In genomic region chr13:48560657-48561337, GRCh38 we compare ENCODE assay signal across 19 cellular contexts. TPM values are rescaled to one million over a fixed set of nuclear protein-coding genes. Genes with fewer than 3 reads are reported as not detected.
A peak's percentile ranks its signal among the peaks of the same experiment; 100 is the strongest.
DNase-seq lines count a peak whose midpoint lies in the region; ATAC-seq and TF ChIP-seq lines count a peak whose summit lies in the region.
"Had no signal": no experiment of that assay in that cellular context is flagged by ENCODE, and none has a peak within 500 bp of the region (broad histone marks: within the 10 kb centered on the region; RNA-seq: fewer than 3 reads in every experiment).

No MANE protein-coding gene starts in this region.

- peaks cover 35% of the 10 kb centered on the region for H3K4me1 ChIP-seq in CD4-positive, CD25-positive, alpha-beta regulatory T cell (ENCODE audit: control insufficient read depth, insufficient read depth, low read length, poor library complexity, severe bottlenecking)
- H3K4me1 ChIP-seq in IMR-90 (ENCODE audit: control insufficient read depth, insufficient read depth, low read length) (no peaks in the 10 kb centered on the region), RWPE2 (ENCODE audit: insufficient read depth, poor library complexity, severe bottlenecking) (peaks cover 13% of the 10 kb centered on the region), esophagus muscularis mucosa (no peaks in the 10 kb centered on the region)

- no peak overlapping the region for H4K5ac ChIP-seq in IMR-90 (ENCODE audit: low read depth, low read length)

- ATAC-seq in CD4-positive, CD25-positive, alpha-beta regulatory T cell (ENCODE audit: low read depth in 2 of 2), result no peak
- ATAC-seq in IMR-90 (ENCODE audit: low read depth) (no peak), RWPE2 (ENCODE audit: low read depth) (no peak), GM21737 (IDR thresholded peaks at IDR 0.05; ENCODE audit: unreplicated experiment) (no peak)
- ATAC-seq in stimulated activated naive CD8-positive, alpha-beta T cell treated with anti-CD3 and anti-CD28 coated beads, Interleukin-15, amount 100 ng/mL, for 72 hours, result no peak
- ATAC-seq: Panc1 had no signal

- H3K14ac ChIP-seq in IMR-90 (replicated peaks; ENCODE audit: low read depth, low read length), result no peak overlapping the region

- no peak overlapping the region for H2AK9ac ChIP-seq in IMR-90 (replicated peaks; ENCODE audit: low read depth, low read length, poor library complexity)

- in situ Hi-C loops in IMR-90 (cut with MboI; ENCODE audit: low sequenced_read_pairs), result no loop called here

- TF ChIP-seq POLR2A in IMR-90 (IDR thresholded peaks at IDR 0.05; ENCODE audit: low read depth, low read length) (no peak), esophagus muscularis mucosa (IDR thresholded peaks at IDR 0.05; ENCODE audit: low read depth) (no peak)

- H3K27ac ChIP-seq in CD4-positive, CD25-positive, alpha-beta regulatory T cell (ENCODE audit: insufficient read depth, low read length, poor library complexity, severe bottlenecking), result peak overlapping the region; percentile 62
- H3K27ac ChIP-seq in IMR-90 (ENCODE audit: insufficient read depth, low read length) (no peak overlapping the region), RWPE2 (ENCODE audit: poor library complexity, severe bottlenecking) (peak overlapping the region; percentile 60), esophagus muscularis mucosa (replicated peaks in 1 of 4) (no peak overlapping the region)
- H3K27ac ChIP-seq: VCaP had no signal

- H2BK20ac ChIP-seq in IMR-90 (ENCODE audit: low read depth, low read length), result no peak overlapping the region

- no peak overlapping the region for H3K9ac ChIP-seq in IMR-90 (ENCODE audit: low read depth, low read length)

- no peak overlapping the region for H2AFZ ChIP-seq in IMR-90 (replicated peaks; ENCODE audit: low read length, poor library complexity)

- WGBS in IMR-90 (ENCODE audit: extremely low coverage in 2 of 2, insufficient read length in 1 of 2), 2 experiments, result no CpG with 5 or more reads among the region's 9 CpGs
- 88% methylated on average over 9 of the region's 9 CpGs for WGBS in esophagus muscularis mucosa

- no peak overlapping the region for H3K18ac ChIP-seq in IMR-90 (ENCODE audit: low read depth, low read length)

- H3K27ac Mint-ChIP-seq in CD4-positive, CD25-positive, alpha-beta regulatory T cell, result peak overlapping the region in 2 of 3 donors; percentile 57 to 89
- no peak overlapping the region for H3K27ac Mint-ChIP-seq in stimulated activated naive CD8-positive, alpha-beta T cell treated with anti-CD3 and anti-CD28 coated beads, Interleukin-15, amount 100 ng/mL, for 72 hours
- H3K27ac Mint-ChIP-seq: endodermal cell, H9, nephron progenitor cell, type B pancreatic cell had no signal

- no peaks in the 10 kb centered on the region for H3K27me3 Mint-ChIP-seq in CD4-positive, CD25-positive, alpha-beta regulatory T cell
- peaks cover 72% of the 10 kb centered on the region for H3K27me3 Mint-ChIP-seq in stimulated activated naive CD8-positive, alpha-beta T cell treated with anti-CD3 and anti-CD28 coated beads, Interleukin-15, amount 100 ng/mL, for 72 hours
- H3K27me3 Mint-ChIP-seq: type B pancreatic cell had no signal

- TF ChIP-seq RAD21 in IMR-90 (IDR thresholded peaks at IDR 0.05; ENCODE audit: low read length), result no peak

- intact Hi-C loops in IMR-90 (cut with micrococcal nuclease), result no loop called here
- intact Hi-C loops in esophagus muscularis mucosa (cut with DNase I), result no loop called here

- H3K4ac ChIP-seq in IMR-90 (ENCODE audit: low read depth, low read length), result no peak overlapping the region

- no peak overlapping the region for H3K23ac ChIP-seq in IMR-90 (ENCODE audit: low read depth, low read length)

- CTCF ChIA-PET in IMR-90 (lab: Yijun Ruan, JAX), result no interaction called here

- dilution Hi-C loops in IMR-90 (cut with HindIII; ENCODE audit: low sequenced_read_pairs, unreplicated experiment), result no loop called here

- no peak overlapping the region for H3K4me2 ChIP-seq in IMR-90 (ENCODE audit: low read depth, low read length)

- H3K9me1 ChIP-seq in IMR-90 (ENCODE audit: insufficient read depth, low read length), result no peaks in the 10 kb centered on the region

- H3K56ac ChIP-seq in IMR-90 (ENCODE audit: extremely low read depth, insufficient read depth, low read length), result no peak overlapping the region

- H3K9me3 Mint-ChIP-seq in CD4-positive, CD25-positive, alpha-beta regulatory T cell, result peaks cover 0 to 3% (median 0%) of the 10 kb centered on the region in 7 donors
- peaks cover 8 to 11% of the 10 kb centered on the region in 2 donors for H3K9me3 Mint-ChIP-seq in stimulated activated naive CD8-positive, alpha-beta T cell treated with anti-CD3 and anti-CD28 coated beads, Interleukin-15, amount 100 ng/mL, for 72 hours
- H3K9me3 Mint-ChIP-seq: type B pancreatic cell had no signal

- no peaks in the 10 kb centered on the region for H3K27me3 ChIP-seq in CD4-positive, CD25-positive, alpha-beta regulatory T cell (ENCODE audit: control insufficient read depth, insufficient read depth, low read length)
- H3K27me3 ChIP-seq in IMR-90 (ENCODE audit: control insufficient read depth, insufficient read depth, low read length) (no peaks in the 10 kb centered on the region), RWPE2 (ENCODE audit: insufficient read depth, poor library complexity, severe bottlenecking) (no peaks in the 10 kb centered on the region), esophagus muscularis mucosa (no peaks in the 10 kb centered on the region)

- H3K9me3 ChIP-seq in CD4-positive, CD25-positive, alpha-beta regulatory T cell (ENCODE audit: control insufficient read depth in 2 of 2, low read length in 2 of 2), result peaks cover 2 to 3% of the 10 kb centered on the region in 2 experiments
- no peaks in the 10 kb centered on the region for H3K9me3 ChIP-seq in IMR-90 (ENCODE audit: control insufficient read depth, insufficient read depth, low read length)
- H3K9me3 ChIP-seq in RWPE2 (ENCODE audit: severe bottlenecking), result no peaks in the 10 kb centered on the region
- peaks cover 0 to 4% (median 0%) of the 10 kb centered on the region in 4 donors for H3K9me3 ChIP-seq in esophagus muscularis mucosa

- peaks cover 41 to 57% (median 52%) of the 10 kb centered on the region in 4 donors for H3K4me1 Mint-ChIP-seq in CD4-positive, CD25-positive, alpha-beta regulatory T cell
- H3K4me1 Mint-ChIP-seq in stimulated activated naive CD8-positive, alpha-beta T cell treated with anti-CD3 and anti-CD28 coated beads, Interleukin-15, amount 100 ng/mL, for 72 hours, result peaks cover 31% of the 10 kb centered on the region
- H3K4me1 Mint-ChIP-seq: nephron progenitor cell had no signal

- no peak overlapping the region for H4K91ac ChIP-seq in IMR-90 (ENCODE audit: insufficient read depth, low read depth, low read length)

- H2BK5ac ChIP-seq in IMR-90 (ENCODE audit: low read depth, low read length, poor library complexity, severe bottlenecking), result no peak overlapping the region

- peak overlapping the region; percentile 81 for H3K4me3 ChIP-seq in CD4-positive, CD25-positive, alpha-beta regulatory T cell (ENCODE audit: low read depth, low read length)
- H3K4me3 ChIP-seq in IMR-90 (ENCODE audit: insufficient read depth, low read depth, low read length) (no peak overlapping the region), RWPE2 (ENCODE audit: severe bottlenecking) (no peak overlapping the region), esophagus muscularis mucosa (no peak overlapping the region)

- peak in 1 of 3 donors; percentile 83 for DNase-seq in CD4-positive, CD25-positive, alpha-beta regulatory T cell
- DNase-seq in IMR-90 (no peak), RWPE2 (ENCODE audit: low spot score) (no peak), esophagus muscularis mucosa (ENCODE audit: extremely low spot score) (peak; percentile 37), SK-N-DZ (ENCODE audit: low spot score) (no peak)
- no peak for DNase-seq in stimulated activated naive CD8-positive, alpha-beta T cell treated with anti-CD3 and anti-CD28 coated beads, Interleukin-15, amount 100 ng/mL, for 72 hours
- DNase-seq: activated effector memory CD4-positive, alpha-beta T cell treated with anti-CD3 and anti-CD28 coated beads, Interleukin-2, amount 50 U/mL, for 16 hours; anterior cingulate cortex; cerebellar nuclear complex; endodermal cell; H9; mesendoderm; NCI-H187 treated with DMSO at 0.1 percent for 48 hours; nephron progenitor cell; stimulated activated naive CD4-positive, alpha-beta T cell had no signal

- H2BK120ac ChIP-seq in IMR-90 (ENCODE audit: low read depth, low read length), result no peak overlapping the region

- TF ChIP-seq EP300 in esophagus muscularis mucosa (IDR thresholded peaks at IDR 0.05), result no peak

- H4K20me1 ChIP-seq in IMR-90 (ENCODE audit: insufficient read depth, low read length), result no peaks in the 10 kb centered on the region

- POLR2A ChIA-PET in IMR-90 (lab: Charles Lee; ENCODE audit: unreplicated experiment), result no interaction called here

- BruUV-seq in IMR-90 (replicated peaks; lab: Mats Ljungman, UMichigan), result no TSS peak

- no peak overlapping the region for H2BK15ac ChIP-seq in IMR-90 (ENCODE audit: low read depth, low read length)

- peak overlapping the region; percentile 30 to 92 (median 50) for H3K4me3 Mint-ChIP-seq in CD4-positive, CD25-positive, alpha-beta regulatory T cell
- H3K4me3 Mint-ChIP-seq in stimulated activated naive CD8-positive, alpha-beta T cell treated with anti-CD3 and anti-CD28 coated beads, Interleukin-15, amount 100 ng/mL, for 72 hours, result peak overlapping the region in 1 of 2 donors; percentile 39
- H3K4me3 Mint-ChIP-seq: endodermal cell, H9, nephron progenitor cell, type B pancreatic cell had no signal

- no peak overlapping the region for H4K8ac ChIP-seq in IMR-90 (ENCODE audit: low read depth in 2 of 2, low read length in 2 of 2)

- no peak overlapping the region for H2AK5ac ChIP-seq in IMR-90 (ENCODE audit: low read depth, low read length)

- no peaks in the 10 kb centered on the region for H3K79me1 ChIP-seq in IMR-90 (ENCODE audit: low read depth in 1 of 2, low read length in 2 of 2)

- no peaks in the 10 kb centered on the region for H3K36me3 ChIP-seq in CD4-positive, CD25-positive, alpha-beta regulatory T cell (ENCODE audit: control insufficient read depth, insufficient read depth, low read length)
- H3K36me3 ChIP-seq in IMR-90 (ENCODE audit: control insufficient read depth, insufficient read depth, low read length), result no peaks in the 10 kb centered on the region
- no peaks in the 10 kb centered on the region for H3K36me3 ChIP-seq in RWPE2 (ENCODE audit: low read depth)
- H3K36me3 ChIP-seq in esophagus muscularis mucosa, result no peaks in the 10 kb centered on the region

- no peak for TF ChIP-seq CTCF in IMR-90 (conservative IDR thresholded peaks at IDR 0.05; ENCODE audit: low read depth, low read length)
- no peak for TF ChIP-seq CTCF in RWPE2 (IDR thresholded peaks at IDR 0.05; ENCODE audit: poor library complexity, severe bottlenecking)
- TF ChIP-seq CTCF in esophagus muscularis mucosa (IDR thresholded peaks at IDR 0.05), result no peak

- H3K36me3 Mint-ChIP-seq in CD4-positive, CD25-positive, alpha-beta regulatory T cell, result peaks cover 1% of the 10 kb centered on the region
- H3K36me3 Mint-ChIP-seq: type B pancreatic cell had no signal

RNA-seq across cellular contexts. Expression of gene RCBTB2, which starts 27.9 kb away (rescaled TPM):
- 21.8 TPM for total RNA-seq in CD4-positive, CD25-positive, alpha-beta regulatory T cell
- polyA plus RNA-seq in CD4-positive, CD25-positive, alpha-beta regulatory T cell, result 10 to 100 TPM; 24.3 to 32.5 (median 27.3) TPM
- total RNA-seq in IMR-90 (2012; rRNA removed), result 5.2 and 5.3 TPM in 2 replicates
- 3.0 and 4.0 TPM in 2 replicates for polyA plus RNA-seq in IMR-90 (2012; rRNA removed)
- polyA plus RNA-seq in IMR-90 (2012; cell fraction: cytosol; rRNA removed), result 1.4 and 2.8 TPM in 2 replicates
- 1.9 and 5.6 TPM in 2 replicates for polyA plus RNA-seq in IMR-90 (2012; cell fraction: nucleus; rRNA removed; ENCODE audit: low replicate concordance)
- total RNA-seq in esophagus muscularis mucosa, result 10 to 100 TPM; 10.1 to 14.5 (median 11.0) TPM
- 8.6 and 27.6 TPM in 2 replicates for polyA plus RNA-seq in SK-N-DZ (2014; cell fraction: cytosol; rRNA removed)
- 12.3 and 13.5 TPM in 2 replicates for polyA plus RNA-seq in SK-N-DZ (2014; cell fraction: nucleus; rRNA removed)

Comparison
In these comparisons a context has a peak if more than half of its experiments do, and no peak if none do; other contexts are left out.
1. H3K27ac ChIP-seq: peak in CD4-positive, CD25-positive, alpha-beta regulatory T cell (single experiment) and RWPE2 (single experiment); none in IMR-90 (single experiment) and esophagus muscularis mucosa (0 of 4).
2. H3K27ac Mint-ChIP-seq: peak in CD4-positive, CD25-positive, alpha-beta regulatory T cell (2 of 3); none in stimulated activated naive CD8-positive, alpha-beta T cell treated with anti-CD3 and anti-CD28 coated beads, Interleukin-15, amount 100 ng/mL, for 72 hours (0 of 2).